Comparison of ENCODE assay signal across 1 cellular context in the genomic region with DNA sequence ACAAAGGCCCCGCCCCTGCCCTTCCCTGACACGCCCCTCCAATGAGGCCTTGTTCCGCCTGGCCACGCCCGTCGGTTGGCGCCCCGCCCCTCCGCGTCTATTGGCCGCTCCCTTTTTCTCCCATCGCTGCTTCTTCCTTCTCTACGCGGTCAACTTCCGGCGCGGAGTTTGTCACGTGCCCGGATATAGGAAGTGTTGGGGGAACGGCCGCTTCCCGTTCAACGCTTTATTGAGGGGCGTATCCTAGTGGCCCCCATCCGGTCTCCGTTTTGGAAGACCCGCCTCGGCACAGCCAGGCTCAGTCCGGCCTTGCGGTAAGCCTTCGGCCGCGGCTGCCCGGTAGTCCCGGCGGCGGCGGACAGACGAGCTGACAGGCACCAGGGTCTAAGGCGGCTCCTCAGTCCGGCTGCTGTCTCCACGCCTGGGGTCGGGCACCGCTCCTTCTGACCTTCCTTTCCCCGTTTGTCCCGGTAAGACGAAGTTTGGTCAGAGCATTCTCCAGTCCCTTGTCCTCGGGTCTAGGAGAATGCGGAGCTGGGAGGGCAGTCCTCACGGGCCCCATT.
TF ChIP-seq lines count a peak whose summit lies in the region.

A gene with protein sequence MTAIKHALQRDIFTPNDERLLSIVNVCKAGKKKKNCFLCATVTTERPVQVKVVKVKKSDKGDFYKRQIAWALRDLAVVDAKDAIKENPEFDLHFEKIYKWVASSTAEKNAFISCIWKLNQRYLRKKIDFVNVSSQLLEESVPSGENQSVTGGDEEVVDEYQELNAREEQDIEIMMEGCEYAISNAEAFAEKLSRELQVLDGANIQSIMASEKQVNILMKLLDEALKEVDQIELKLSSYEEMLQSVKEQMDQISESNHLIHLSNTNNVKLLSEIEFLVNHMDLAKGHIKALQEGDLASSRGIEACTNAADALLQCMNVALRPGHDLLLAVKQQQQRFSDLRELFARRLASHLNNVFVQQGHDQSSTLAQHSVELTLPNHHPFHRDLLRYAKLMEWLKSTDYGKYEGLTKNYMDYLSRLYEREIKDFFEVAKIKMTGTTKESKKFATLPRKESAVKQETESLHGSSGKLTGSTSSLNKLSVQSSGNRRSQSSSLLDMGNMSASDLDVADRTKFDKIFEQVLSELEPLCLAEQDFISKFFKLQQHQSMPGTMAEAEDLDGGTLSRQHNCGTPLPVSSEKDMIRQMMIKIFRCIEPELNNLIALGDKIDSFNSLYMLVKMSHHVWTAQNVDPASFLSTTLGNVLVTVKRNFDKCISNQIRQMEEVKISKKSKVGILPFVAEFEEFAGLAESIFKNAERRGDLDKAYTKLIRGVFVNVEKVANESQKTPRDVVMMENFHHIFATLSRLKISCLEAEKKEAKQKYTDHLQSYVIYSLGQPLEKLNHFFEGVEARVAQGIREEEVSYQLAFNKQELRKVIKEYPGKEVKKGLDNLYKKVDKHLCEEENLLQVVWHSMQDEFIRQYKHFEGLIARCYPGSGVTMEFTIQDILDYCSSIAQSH (plus strand): TSS at position 165 of the 563 bp plus-strand sequence. CDS start 4,676 bp downstream, outside the sequence.

TF ChIP-seq in HCT116, 20 proteins besides CTCF, POLR2A, EP300 and RAD21 (continued from another document):
- TF ChIP-seq, protein P1, sequence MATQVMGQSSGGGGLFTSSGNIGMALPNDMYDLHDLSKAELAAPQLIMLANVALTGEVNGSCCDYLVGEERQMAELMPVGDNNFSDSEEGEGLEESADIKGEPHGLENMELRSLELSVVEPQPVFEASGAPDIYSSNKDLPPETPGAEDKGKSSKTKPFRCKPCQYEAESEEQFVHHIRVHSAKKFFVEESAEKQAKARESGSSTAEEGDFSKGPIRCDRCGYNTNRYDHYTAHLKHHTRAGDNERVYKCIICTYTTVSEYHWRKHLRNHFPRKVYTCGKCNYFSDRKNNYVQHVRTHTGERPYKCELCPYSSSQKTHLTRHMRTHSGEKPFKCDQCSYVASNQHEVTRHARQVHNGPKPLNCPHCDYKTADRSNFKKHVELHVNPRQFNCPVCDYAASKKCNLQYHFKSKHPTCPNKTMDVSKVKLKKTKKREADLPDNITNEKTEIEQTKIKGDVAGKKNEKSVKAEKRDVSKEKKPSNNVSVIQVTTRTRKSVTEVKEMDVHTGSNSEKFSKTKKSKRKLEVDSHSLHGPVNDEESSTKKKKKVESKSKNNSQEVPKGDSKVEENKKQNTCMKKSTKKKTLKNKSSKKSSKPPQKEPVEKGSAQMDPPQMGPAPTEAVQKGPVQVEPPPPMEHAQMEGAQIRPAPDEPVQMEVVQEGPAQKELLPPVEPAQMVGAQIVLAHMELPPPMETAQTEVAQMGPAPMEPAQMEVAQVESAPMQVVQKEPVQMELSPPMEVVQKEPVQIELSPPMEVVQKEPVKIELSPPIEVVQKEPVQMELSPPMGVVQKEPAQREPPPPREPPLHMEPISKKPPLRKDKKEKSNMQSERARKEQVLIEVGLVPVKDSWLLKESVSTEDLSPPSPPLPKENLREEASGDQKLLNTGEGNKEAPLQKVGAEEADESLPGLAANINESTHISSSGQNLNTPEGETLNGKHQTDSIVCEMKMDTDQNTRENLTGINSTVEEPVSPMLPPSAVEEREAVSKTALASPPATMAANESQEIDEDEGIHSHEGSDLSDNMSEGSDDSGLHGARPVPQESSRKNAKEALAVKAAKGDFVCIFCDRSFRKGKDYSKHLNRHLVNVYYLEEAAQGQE (IDR thresholded peaks at IDR 0.05; ENCODE audit: low read depth), result no peak
- TF ChIP-seq, protein P2, sequence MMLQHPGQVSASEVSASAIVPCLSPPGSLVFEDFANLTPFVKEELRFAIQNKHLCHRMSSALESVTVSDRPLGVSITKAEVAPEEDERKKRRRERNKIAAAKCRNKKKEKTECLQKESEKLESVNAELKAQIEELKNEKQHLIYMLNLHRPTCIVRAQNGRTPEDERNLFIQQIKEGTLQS (IDR thresholded peaks at IDR 0.05), result no peak
- TF ChIP-seq ZFX (IDR thresholded peaks at IDR 0.05), result no peak; the same call in 1 of the 2 replicates
- TF ChIP-seq SRF (IDR thresholded peaks at IDR 0.05; ENCODE audit: low read depth), result peak; percentile 47; the same call in 1 of the 2 replicates
- TF ChIP-seq ELF1 (IDR thresholded peaks at IDR 0.05; ENCODE audit: borderline replicate concordance, low read depth), result peak; percentile 96
- no peak for TF ChIP-seq YY1 (IDR thresholded peaks at IDR 0.05; ENCODE audit: extremely low read depth, insufficient replicate concordance, low read depth, low read length)
- TF ChIP-seq JUND (IDR thresholded peaks at IDR 0.05), result no peak
- TF ChIP-seq CBX3 (IDR thresholded peaks at IDR 0.05; ENCODE audit: low read depth), result no peak
- TF ChIP-seq, protein P3, sequence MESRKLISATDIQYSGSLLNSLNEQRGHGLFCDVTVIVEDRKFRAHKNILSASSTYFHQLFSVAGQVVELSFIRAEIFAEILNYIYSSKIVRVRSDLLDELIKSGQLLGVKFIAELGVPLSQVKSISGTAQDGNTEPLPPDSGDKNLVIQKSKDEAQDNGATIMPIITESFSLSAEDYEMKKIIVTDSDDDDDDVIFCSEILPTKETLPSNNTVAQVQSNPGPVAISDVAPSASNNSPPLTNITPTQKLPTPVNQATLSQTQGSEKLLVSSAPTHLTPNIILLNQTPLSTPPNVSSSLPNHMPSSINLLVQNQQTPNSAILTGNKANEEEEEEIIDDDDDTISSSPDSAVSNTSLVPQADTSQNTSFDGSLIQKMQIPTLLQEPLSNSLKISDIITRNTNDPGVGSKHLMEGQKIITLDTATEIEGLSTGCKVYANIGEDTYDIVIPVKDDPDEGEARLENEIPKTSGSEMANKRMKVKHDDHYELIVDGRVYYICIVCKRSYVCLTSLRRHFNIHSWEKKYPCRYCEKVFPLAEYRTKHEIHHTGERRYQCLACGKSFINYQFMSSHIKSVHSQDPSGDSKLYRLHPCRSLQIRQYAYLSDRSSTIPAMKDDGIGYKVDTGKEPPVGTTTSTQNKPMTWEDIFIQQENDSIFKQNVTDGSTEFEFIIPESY (IDR thresholded peaks at IDR 0.05; ENCODE audit: extremely low read depth, insufficient replicate concordance, low read length), result no peak
- peak; percentile 64 for TF ChIP-seq SP1 (IDR thresholded peaks at IDR 0.05; ENCODE audit: low read depth)
- TF ChIP-seq SIN3A (IDR thresholded peaks at IDR 0.05; ENCODE audit: low read depth), result peak; percentile 76; the same call in 1 of the 2 replicates
